Comparison of ENCODE assay signal across 8 cellular contexts in genomic region chr12:34219046-34219770, GRCh38.
DNase-seq lines count a peak whose midpoint lies in the region; ATAC-seq and TF ChIP-seq lines count a peak whose summit lies in the region.

No MANE protein-coding gene starts in this region.

- no peak overlapping the region for H3K27ac ChIP-seq in CD8-positive, alpha-beta T cell (ENCODE audit: low read depth, low read length)

- CTCF ChIA-PET in CD8-positive, alpha-beta T cell (lab: Charles Lee), result no interaction called here

- peaks cover 9% of the 10 kb centered on the region for H3K4me1 Mint-ChIP-seq in CD8-positive, alpha-beta T cell (ENCODE audit: low read depth)
- H3K4me1 Mint-ChIP-seq in activated T-helper 17 cell treated with anti-CD3 and anti-CD28 coated beads, Interleukin-2, amount 50 U/mL, for 72 hours, result peaks cover 5% of the 10 kb centered on the region
- H3K4me1 Mint-ChIP-seq in naive B cell, result peaks cover 4 to 22% (median 16%) of the 10 kb centered on the region in 3 donors

- ATAC-seq in CD8-positive, alpha-beta T cell, result no peak
- peak; percentile 33 for ATAC-seq in HG02678 (IDR thresholded peaks at IDR 0.05; ENCODE audit: unreplicated experiment)
- peak; percentile 24 for ATAC-seq in activated T-helper 17 cell treated with anti-CD3 and anti-CD28 coated beads, Interleukin-2, amount 50 U/mL, for 72 hours (replicated peaks)
- peak in 1 of 2 donors; percentile 22 for ATAC-seq in naive B cell (ENCODE audit: low read depth in 2 of 2)

- no peak for TF ChIP-seq CTCF in CD8-positive, alpha-beta T cell (IDR thresholded peaks at IDR 0.05)

- H3K9me3 ChIP-seq in CD8-positive, alpha-beta T cell (ENCODE audit: low read length), result no peaks in the 10 kb centered on the region

- H3K27me3 Mint-ChIP-seq in CD8-positive, alpha-beta T cell (ENCODE audit: low read depth), result peaks cover 11% of the 10 kb centered on the region
- peaks cover 4% of the 10 kb centered on the region for H3K27me3 Mint-ChIP-seq in activated T-helper 17 cell treated with anti-CD3 and anti-CD28 coated beads, Interleukin-2, amount 50 U/mL, for 72 hours
- H3K27me3 Mint-ChIP-seq in naive B cell, result peaks cover 9 to 13% (median 10%) of the 10 kb centered on the region in 3 donors

- H3K9me3 Mint-ChIP-seq in CD8-positive, alpha-beta T cell, result no peaks in the 10 kb centered on the region
- no peaks in the 10 kb centered on the region for H3K9me3 Mint-ChIP-seq in activated T-helper 17 cell treated with anti-CD3 and anti-CD28 coated beads, Interleukin-2, amount 50 U/mL, for 72 hours
- no peaks in the 10 kb centered on the region for H3K9me3 Mint-ChIP-seq in naive B cell

- H3K4me3 ChIP-seq in CD8-positive, alpha-beta T cell (ENCODE audit: low read depth, low read length), result peak overlapping the region; percentile 48

- H3K36me3 Mint-ChIP-seq in CD8-positive, alpha-beta T cell, result no peaks in the 10 kb centered on the region
- no peaks in the 10 kb centered on the region for H3K36me3 Mint-ChIP-seq in activated T-helper 17 cell treated with anti-CD3 and anti-CD28 coated beads, Interleukin-2, amount 50 U/mL, for 72 hours (ENCODE audit: low read depth)
- no peaks in the 10 kb centered on the region for H3K36me3 Mint-ChIP-seq in naive B cell

- H3K4me3 Mint-ChIP-seq in CD8-positive, alpha-beta T cell, result peak overlapping the region; percentile 84
- peak overlapping the region; percentile 84 for H3K4me3 Mint-ChIP-seq in activated T-helper 17 cell treated with anti-CD3 and anti-CD28 coated beads, Interleukin-2, amount 50 U/mL, for 72 hours
- peak overlapping the region in 7 of 8 donors; percentile 82 to 98 (median 96) for H3K4me3 Mint-ChIP-seq in naive B cell

- H3K4me1 ChIP-seq in CD8-positive, alpha-beta T cell (ENCODE audit: insufficient read depth, low read length), result no peaks in the 10 kb centered on the region

- DNase-seq in CD8-positive, alpha-beta T cell, result peak in 2 of 7 experiments; percentile 7 to 50
- DNase-seq in naive B cell (no peak), kidney glomerular epithelial cell (lab: John Stamatoyannopoulos, UW) (no peak), GDM1 (lab: John Stamatoyannopoulos, UW) (no peak), dermis blood vessel endothelial cell (no peak), NOMO-1 treated with dmso at 0.1 percent for 144 hours (lab: John Stamatoyannopoulos, UW; ENCODE audit: unreplicated experiment) (no peak)

- H3K27me3 ChIP-seq in CD8-positive, alpha-beta T cell (ENCODE audit: insufficient read depth, low read length), result no peaks in the 10 kb centered on the region

- no peaks in the 10 kb centered on the region for H3K36me3 ChIP-seq in CD8-positive, alpha-beta T cell (ENCODE audit: insufficient read depth, low read length)

- intact Hi-C loops in CD8-positive, alpha-beta T cell (cut with DNase I, micrococcal nuclease), result loop anchor here in 1 of 2 experiments (2.0 to 5.0 kb wide), 2 partner anchors 96 to 187 kb away; no protein-coding TSS in a partner anchor

- POLR2A ChIA-PET in CD8-positive, alpha-beta T cell (lab: Charles Lee), result no interaction called here

- H3K27ac Mint-ChIP-seq in CD8-positive, alpha-beta T cell, result no peak overlapping the region
- H3K27ac Mint-ChIP-seq in activated T-helper 17 cell treated with anti-CD3 and anti-CD28 coated beads, Interleukin-2, amount 50 U/mL, for 72 hours, result peak overlapping the region; percentile 72
- H3K27ac Mint-ChIP-seq in naive B cell, result peak overlapping the region in 5 of 6 donors; percentile 49 to 97 (median 90)
